Comparison of ENCODE assay signal across 8 cellular contexts in genomic region chr14:58637040-58637390, GRCh38. TPM values are rescaled to one million over a fixed set of nuclear protein-coding genes. Genes with fewer than 3 reads are reported as not detected.
DNase-seq lines count a peak whose midpoint lies in the region; ATAC-seq and TF ChIP-seq lines count a peak whose summit lies in the region.

No MANE protein-coding gene starts in this region.

- H3K4me3 ChIP-seq in choroid plexus epithelial cell (ENCODE audit: low read depth, low read length) (peak overlapping the region; percentile 68), right lobe of liver (peak overlapping the region; percentile 47 to 63 (median 53))

- WGBS in right lobe of liver (ENCODE audit: insufficient coverage, low coverage, low lambda C conversion rate, missing lambda C conversion rate), result 25% methylated on average over 17 of the region's 17 CpGs

- H3K4me3 Mint-ChIP-seq in T-cell, result peak overlapping the region; percentile 83 to 89 (median 89)

- TF ChIP-seq CTCF in choroid plexus epithelial cell (conservative IDR thresholded peaks at IDR 0.05; ENCODE audit: low read depth, low read length), result no peak
- TF ChIP-seq CTCF in right lobe of liver (IDR thresholded peaks at IDR 0.05), result no peak

- peaks cover 0 to 3% (median 0%) of the 10 kb centered on the region in 4 donors for H3K36me3 ChIP-seq in right lobe of liver

- H3K27me3 ChIP-seq in right lobe of liver, result no peaks in the 10 kb centered on the region

- intact Hi-C loops in right lobe of liver (cut with DNase I), result loop anchor here in 1 of 2 donors (10.0 kb wide), 1 partner anchor 398 kb away; no protein-coding TSS in a partner anchor

- TF ChIP-seq POLR2A in right lobe of liver (IDR thresholded peaks at IDR 0.05), result no peak

- H3K27ac Mint-ChIP-seq in T-cell, result peak overlapping the region; percentile 63 to 77

- POLR2A ChIA-PET in T-cell (lab: Charles Lee), result interaction anchor here in 1 of 2 donors (0.7 kb wide), 1 partner anchor 69 kb away, joined by 5 read pairs; no protein-coding TSS in a partner anchor

- peak overlapping the region in 2 of 3 donors; percentile 15 to 38 for H3K27ac ChIP-seq in right lobe of liver

- peaks cover 35 to 42% (median 41%) of the 10 kb centered on the region in 3 donors for H3K4me1 Mint-ChIP-seq in T-cell

- no peaks in the 10 kb centered on the region for H3K9me3 ChIP-seq in right lobe of liver

- ATAC-seq in T-cell (replicated peaks in 1 of 4) (peak in 3 of 4 experiments; percentile 9 to 35 (median 16)), right lobe of liver (no peak), GM19023 (IDR thresholded peaks at IDR 0.05; ENCODE audit: unreplicated experiment) (no peak)

- CTCF ChIA-PET in T-cell (lab: Charles Lee), result interaction anchor here in 1 of 2 donors (0.7 kb wide), 3 partner anchors 8 to 177 kb away, joined by 6 to 7 read pairs (median 6); no protein-coding TSS in a partner anchor

- no peaks in the 10 kb centered on the region for H3K9me3 Mint-ChIP-seq in T-cell

- H3K4me1 ChIP-seq in right lobe of liver, result peaks cover 0 to 13% (median 2%) of the 10 kb centered on the region in 4 donors

- H3K36me3 Mint-ChIP-seq in T-cell, result peaks cover 3% of the 10 kb centered on the region

- peaks cover 6 to 41% of the 10 kb centered on the region in 2 donors for H3K27me3 Mint-ChIP-seq in T-cell

- peak; percentile 66 for DNase-seq in activated effector memory CD4-positive, alpha-beta T cell treated with anti-CD3 and anti-CD28 coated beads, Interleukin-2, amount 50 U/mL, for 16 hours
- DNase-seq in activated effector memory CD4-positive, alpha-beta T cell treated with Interleukin-2 at 50 U/mL for 16 hours, result no peak
- DNase-seq in T-cell (peak in 15 of 34 experiments; percentile 3 to 50 (median 17)), choroid plexus epithelial cell (ENCODE audit: low read depth) (peak; percentile 90), right lobe of liver (no peak), cerebellar nuclear complex (lab: John Stamatoyannopoulos, UW) (no peak)
- DNase-seq in stimulated activated CD8-positive, alpha-beta memory T cell treated with anti-CD3 and anti-CD28 coated beads, Interleukin-7, amount 100 ng/mL, for 4 hours (ENCODE audit: low read depth in 2 of 2), result peak; percentile 5 to 8

RNA-seq across cellular contexts. Expression of gene DACT1, which starts 0.7 kb away (rescaled TPM):
- total RNA-seq in T-cell (10 to 100 TPM in 3 of 5 donors, 1 to 10 TPM in 2; 5.6 to 35.9 (median 10.0) TPM), right lobe of liver (1 to 10 TPM; 1.2 to 2.4 (median 1.4) TPM)

Comparison
In these comparisons a context has a peak if more than half of its experiments do, and no peak if none do; other contexts are left out.
1. DNase-seq: peak in activated effector memory CD4-positive, alpha-beta T cell treated with anti-CD3 and anti-CD28 coated beads, Interleukin-2, amount 50 U/mL, for 16 hours (single experiment), choroid plexus epithelial cell (single experiment) and stimulated activated CD8-positive, alpha-beta memory T cell treated with anti-CD3 and anti-CD28 coated beads, Interleukin-7, amount 100 ng/mL, for 4 hours (2 of 2); none in activated effector memory CD4-positive, alpha-beta T cell treated with Interleukin-2 at 50 U/mL for 16 hours (single experiment), right lobe of liver (0 of 3) and cerebellar nuclear complex (0 of 2).
2. ATAC-seq: peak in T-cell (3 of 4); none in right lobe of liver (0 of 4) and GM19023 (single experiment).